In genomic region chr10:85643839-85644525, GRCh38 we compare ENCODE assay signal across 18 cellular contexts.
DNase-seq lines count a peak whose midpoint lies in the region; ATAC-seq and TF ChIP-seq lines count a peak whose summit lies in the region.
"Had no signal": no experiment of that assay in that cellular context is flagged by ENCODE, and none has a peak within 500 bp of the region (broad histone marks: within the 10 kb centered on the region; RNA-seq: fewer than 3 reads in every experiment).

No MANE protein-coding gene starts in this region.

- H3K4me1 ChIP-seq in foreskin keratinocyte = peaks cover 23% of the 10 kb centered on the region

- DNase-seq in HPDE6-E6E7 (ENCODE audit: extremely low spot score) = peak; percentile 67
- DNase-seq in RKO (ENCODE audit: low spot score) = peak; percentile 63
- DNase-seq in foreskin keratinocyte = peak; percentile 81 to 93
- peak; percentile 3 for DNase-seq in retinal pigment epithelial cell (ENCODE audit: low read depth)
- no peak for DNase-seq in KG1 (lab: John Stamatoyannopoulos, UW)
- no peak for DNase-seq in NCI-H2081 (lab: John Stamatoyannopoulos, UW)
- DNase-seq: activated naive CD4-positive, alpha-beta T cell treated with anti-CD3 and anti-CD28 coated beads for 36 hours; CD4-positive, CD25-positive, alpha-beta regulatory T cell; GDM1; GM23248; Karpas-422; NCI-H1694 treated with DMSO at 0.1 percent for 48 hours; NK-92 treated with Interleukin-12 subunit alpha and Interleukin-12 subunit beta, amount 100 ng/mL, for 24 hours; sigmoid colon; stimulated activated naive CD8-positive, alpha-beta T cell treated with anti-CD3 and anti-CD28 coated beads, Interleukin-15, Interleukin-2, amounts not matched to agents 100 U/mL and 50 U/mL, for 24 hours had no signal

- H3K4me3 ChIP-seq in retinal pigment epithelial cell (ENCODE audit: low read length) = no peak overlapping the region
- H3K4me3 ChIP-seq: GM23248, sigmoid colon, SK-N-MC had no signal

- TF ChIP-seq CTCF in foreskin keratinocyte (conservative IDR thresholded peaks at IDR 0.05) = no peak
- TF ChIP-seq CTCF in retinal pigment epithelial cell (conservative IDR thresholded peaks at IDR 0.05; ENCODE audit: low read depth, low read length) = no peak

- H3K27ac ChIP-seq in foreskin keratinocyte = peak overlapping the region; percentile 36
- H3K27ac ChIP-seq: GM23248, sigmoid colon, SK-N-MC had no signal

- no peaks in the 10 kb centered on the region for H3K27me3 ChIP-seq in foreskin keratinocyte
- H3K27me3 ChIP-seq: sigmoid colon had no signal

- ATAC-seq in foreskin keratinocyte = peak; percentile 82
- ATAC-seq in GM21717 (IDR thresholded peaks at IDR 0.05; ENCODE audit: unreplicated experiment) = no peak
- ATAC-seq: left lobe of liver; stimulated activated naive CD8-positive, alpha-beta T cell treated with anti-CD3 and anti-CD28 coated beads, Interleukin-15, Interleukin-2, amounts not matched to agents 100 U/mL and 50 U/mL, for 24 hours had no signal

Comparison
In these comparisons a context has a peak if more than half of its experiments do, and no peak if none do; other contexts are left out.
1. DNase-seq: peak in HPDE6-E6E7 (single experiment), RKO (single experiment), foreskin keratinocyte (2 of 2) and retinal pigment epithelial cell (single experiment); none in KG1 (single experiment) and NCI-H2081 (0 of 2).